Comparison of ENCODE assay signal across 2 cellular contexts in genomic region chr3:169232863-169233262, GRCh38.
A peak's percentile ranks its signal among the peaks of the same experiment; 100 is the strongest.
TF ChIP-seq lines count a peak whose summit lies in the region.

No MANE protein-coding gene starts in this region.

TF ChIP-seq in IMR-90, 13 proteins besides CTCF, POLR2A, EP300 and RAD21 (continued from another document):
- no peak for TF ChIP-seq CHD1 (IDR thresholded peaks at IDR 0.05; ENCODE audit: low read depth, low read length)
- TF ChIP-seq MXI1 (IDR thresholded peaks at IDR 0.05; ENCODE audit: borderline replicate concordance, low read depth, low read length), result no peak
- TF ChIP-seq ELK1 (IDR thresholded peaks at IDR 0.05; ENCODE audit: borderline replicate concordance, low read depth, low read length), result no peak
- no peak for TF ChIP-seq SMC3 (IDR thresholded peaks at IDR 0.05; ENCODE audit: low read depth, low read length)

TF ChIP-seq in K562, 482 proteins besides CTCF, POLR2A, EP300 and RAD21 (continued from another document):
- TF ChIP-seq E2F4 (CRISPR knock-in tag; IDR thresholded peaks at IDR 0.05; ENCODE audit: low read depth) (no peak), ELK3 (CRISPR knock-in tag; IDR thresholded peaks at IDR 0.05) (no peak), ARNT (IDR thresholded peaks at IDR 0.05) (no peak), ZNF316 (IDR thresholded peaks at IDR 0.05) (peak; percentile 61), NFE2 (IDR thresholded peaks at IDR 0.05; ENCODE audit: low read depth) (peak; percentile 91), HIVEP1 (CRISPR knock-in tag; IDR thresholded peaks at IDR 0.05) (no peak), NRF1 (conservative IDR thresholded peaks at IDR 0.05 in 1 of 2, IDR thresholded peaks at IDR 0.05 in 1 of 2) (no peak), ZBTB33 (CRISPR knock-in tag; IDR thresholded peaks at IDR 0.05) (no peak), E2F8 (IDR thresholded peaks at IDR 0.05; ENCODE audit: low read depth, partially characterized antibody) (no peak), CREM (IDR thresholded peaks at IDR 0.05; ENCODE audit: low read depth) (0 out of 2 replicates have a peak, but pooled peaks have one; percentile 23), ATF1 (CRISPR knock-in tag; IDR thresholded peaks at IDR 0.05) (no peak), ATF1 (tag; IDR thresholded peaks at IDR 0.05) (peak; percentile 47; the same call in 1 of the 2 replicates), ETV1 (tag; conservative IDR thresholded peaks at IDR 0.05; ENCODE audit: low read depth) (0 out of 2 replicates have a peak, but pooled peaks have one; percentile 29), ZBTB2 (IDR thresholded peaks at IDR 0.05) (no peak), MAFF (IDR thresholded peaks at IDR 0.05; ENCODE audit: low read length) (peak; percentile 58), FOXM1 (IDR thresholded peaks at IDR 0.05; ENCODE audit: low read depth) (peak; percentile 46; the same call in 1 of the 2 replicates), FOXM1 (CRISPR knock-in tag; IDR thresholded peaks at IDR 0.05; ENCODE audit: low read depth) (no peak), C11orf30 (IDR thresholded peaks at IDR 0.05; ENCODE audit: low read depth) (peak; percentile 37; the same call in 1 of the 2 replicates), MYBL2 (IDR thresholded peaks at IDR 0.05; ENCODE audit: low read depth) (peak; percentile 23; the same call in 1 of the 2 replicates), MYBL2 (CRISPR knock-in tag; IDR thresholded peaks at IDR 0.05; ENCODE audit: borderline replicate concordance) (no peak), ARID1B (IDR thresholded peaks at IDR 0.05) (peak; percentile 25; the same call in 1 of the 2 replicates), FOS (IDR thresholded peaks at IDR 0.05; ENCODE audit: extremely low read depth, insufficient read length) (no peak), ZNF592 (IDR thresholded peaks at IDR 0.05) (peak; percentile 54; the same call in 1 of the 2 replicates), SMARCA4 (IDR thresholded peaks at IDR 0.05) (0 out of 2 replicates have a peak, but pooled peaks have one; percentile 13), ZNF175 (CRISPR knock-in tag; IDR thresholded peaks at IDR 0.05; ENCODE audit: low read depth) (peak; percentile 86; the same call in 1 of the 2 replicates), SMAD4 (CRISPR knock-in tag; conservative IDR thresholded peaks at IDR 0.05) (no peak)
